ENCODE assay signal across 8 cellular contexts in genomic region chr1:87329756-87330200, GRCh38. TPM values are rescaled to one million over a fixed set of nuclear protein-coding genes. Genes with fewer than 3 reads are reported as not detected.
DNase-seq lines count a peak whose midpoint lies in the region; ATAC-seq and TF ChIP-seq lines count a peak whose summit lies in the region.

No MANE protein-coding gene starts in this region.

- POLR2A ChIA-PET in RWPE1 (lab: Yijun Ruan, JAX; ENCODE audit: low non-redundant PET) = interaction anchor here (0.6 kb wide), 1 partner anchor 134 kb away, joined by 7 read pairs; no protein-coding TSS in a partner anchor

- peaks cover 65% of the 10 kb centered on the region for H3K4me1 Mint-ChIP-seq in activated naive CD4-positive, alpha-beta T cell treated with anti-CD3 and anti-CD28 coated beads, Interleukin-2, amount 50 U/mL, for 24 hours
- H3K4me1 Mint-ChIP-seq in endodermal cell (peaks cover 32% of the 10 kb centered on the region), nephron (peaks cover 50% of the 10 kb centered on the region)

- H3K4me1 ChIP-seq in endodermal cell (ENCODE audit: control insufficient read depth, insufficient read depth, low read length) = peaks cover 2% of the 10 kb centered on the region

- peak overlapping the region; percentile 91 for H3K4me3 Mint-ChIP-seq in activated naive CD4-positive, alpha-beta T cell treated with anti-CD3 and anti-CD28 coated beads, Interleukin-2, amount 50 U/mL, for 24 hours
- H3K4me3 Mint-ChIP-seq in endodermal cell (peak overlapping the region; percentile 74), nephron (peak overlapping the region; percentile 91 to 94 (median 93))

- no peaks in the 10 kb centered on the region for H3K9me3 Mint-ChIP-seq in activated naive CD4-positive, alpha-beta T cell treated with anti-CD3 and anti-CD28 coated beads, Interleukin-2, amount 50 U/mL, for 24 hours
- H3K9me3 Mint-ChIP-seq in endodermal cell (no peaks in the 10 kb centered on the region), nephron (no peaks in the 10 kb centered on the region)

- H3K9ac ChIP-seq in endodermal cell (ENCODE audit: extremely low read depth, low read length, poor library complexity, severe bottlenecking) = peak overlapping the region; percentile 72

- H3K27ac Mint-ChIP-seq in activated naive CD4-positive, alpha-beta T cell treated with anti-CD3 and anti-CD28 coated beads, Interleukin-2, amount 50 U/mL, for 24 hours = no peak overlapping the region
- H3K27ac Mint-ChIP-seq in endodermal cell (peak overlapping the region; percentile 92), nephron (peak overlapping the region; percentile 89 to 98 (median 94))

- TF ChIP-seq CTCF in RWPE1 (conservative IDR thresholded peaks at IDR 0.05; ENCODE audit: low read depth) (no peak), endodermal cell (conservative IDR thresholded peaks at IDR 0.05) (no peak), nephron (IDR thresholded peaks at IDR 0.05; ENCODE audit: unreplicated experiment in 3 of 3) (no peak)

- H3K36me3 Mint-ChIP-seq in activated naive CD4-positive, alpha-beta T cell treated with anti-CD3 and anti-CD28 coated beads, Interleukin-2, amount 50 U/mL, for 24 hours = no peaks in the 10 kb centered on the region
- H3K36me3 Mint-ChIP-seq in endodermal cell (ENCODE audit: low read depth) (peaks cover 22% of the 10 kb centered on the region), nephron (ENCODE audit: low read depth) (peaks cover 21% of the 10 kb centered on the region)

- WGBS in endodermal cell (ENCODE audit: insufficient coverage in 1 of 2, insufficient read length in 1 of 2), 2 experiments = 0% methylated on average over 1 to 5 of the region's 5 CpGs

- no peaks in the 10 kb centered on the region for H3K9me3 ChIP-seq in endodermal cell (ENCODE audit: control insufficient read depth, low read length)

- H3K27me3 Mint-ChIP-seq in activated naive CD4-positive, alpha-beta T cell treated with anti-CD3 and anti-CD28 coated beads, Interleukin-2, amount 50 U/mL, for 24 hours = peaks cover 33% of the 10 kb centered on the region
- H3K27me3 Mint-ChIP-seq in endodermal cell (ENCODE audit: insufficient read depth) (no peaks in the 10 kb centered on the region), nephron (ENCODE audit: low read depth) (peaks cover 12% of the 10 kb centered on the region)

- no peak for DNase-seq in activated naive CD4-positive, alpha-beta T cell treated with Interleukin-2 at 50 U/mL for 16 hours
- no peak for DNase-seq in RWPE1 (ENCODE audit: low spot score)
- no peak for DNase-seq in endodermal cell
- DNase-seq in AG08395 (ENCODE audit: low spot score) = no peak
- no peak for DNase-seq in dedifferentiated amniotic fluid mesenchymal stem cell (ENCODE audit: extremely low spot score)

- H3K36me3 ChIP-seq in endodermal cell (ENCODE audit: control insufficient read depth, insufficient read depth, low read length) = no peaks in the 10 kb centered on the region

- CTCF ChIA-PET in RWPE1 (lab: Yijun Ruan, JAX) = interaction anchor here (0.7 to 1.4 kb wide), 2 partner anchors 15 to 198 kb away, joined by 4 to 6 read pairs; no protein-coding TSS in a partner anchor

- H3K27ac ChIP-seq in RWPE1 = peak overlapping the region; percentile 94
- no peak overlapping the region for H3K27ac ChIP-seq in endodermal cell (ENCODE audit: low read depth, low read length)

- ATAC-seq in HG02759 (IDR thresholded peaks at IDR 0.05; ENCODE audit: unreplicated experiment) = no peak

- H3K4me3 ChIP-seq in endodermal cell (ENCODE audit: low read length) = peak overlapping the region; percentile 98

- no peaks in the 10 kb centered on the region for H3K27me3 ChIP-seq in endodermal cell (ENCODE audit: control insufficient read depth, insufficient read depth, low read length, poor library complexity, severe bottlenecking)

RNA-seq across cellular contexts. Expression of gene LMO4, which starts 1.1 kb away (rescaled TPM):
- 10 to 100 TPM; 38.3 to 49.3 TPM for total RNA-seq in endodermal cell
- polyA plus RNA-seq in endodermal cell (2013, experiment 1 of 2) = 105 TPM
- polyA plus RNA-seq in endodermal cell (2013, experiment 2 of 2) = 97.7 TPM
